Comparison of ENCODE assay signal across 1 cellular context in the genomic region with DNA sequence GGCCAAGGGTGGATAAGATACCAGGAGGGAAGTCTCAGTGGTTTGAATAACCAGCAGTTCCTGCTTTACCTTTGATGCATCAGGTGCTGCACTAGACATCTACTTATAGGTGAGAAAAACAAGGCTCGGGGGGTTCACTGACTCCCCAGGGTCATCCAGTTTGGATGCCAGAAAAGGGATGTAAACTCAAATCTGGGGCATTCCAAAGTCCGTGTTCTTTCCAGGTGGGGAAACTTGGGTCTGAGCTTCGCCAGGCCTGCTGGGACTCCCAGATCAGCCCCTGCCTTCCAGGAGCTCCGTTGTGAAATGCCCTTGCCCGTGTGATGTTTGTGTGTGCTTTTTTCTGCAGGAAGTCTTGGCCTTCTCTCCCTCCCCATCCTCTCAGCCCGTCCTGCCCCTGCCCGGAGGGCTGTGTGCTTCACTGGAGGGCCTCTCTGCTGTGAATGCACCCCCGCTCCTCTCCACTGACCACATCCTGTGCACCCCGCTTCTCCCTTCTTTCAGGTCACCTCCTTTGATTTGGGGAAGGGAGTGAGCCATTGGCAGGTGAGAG.
TF ChIP-seq lines count a peak whose summit lies in the region.

No MANE protein-coding gene starts in this region.

TF ChIP-seq in WTC11, 78 proteins besides CTCF, POLR2A, EP300 and RAD21 (continued from another document):
- TF ChIP-seq USF2 (CRISPR knock-in tag; IDR thresholded peaks at IDR 0.05): no peak
- TF ChIP-seq, protein P1, sequence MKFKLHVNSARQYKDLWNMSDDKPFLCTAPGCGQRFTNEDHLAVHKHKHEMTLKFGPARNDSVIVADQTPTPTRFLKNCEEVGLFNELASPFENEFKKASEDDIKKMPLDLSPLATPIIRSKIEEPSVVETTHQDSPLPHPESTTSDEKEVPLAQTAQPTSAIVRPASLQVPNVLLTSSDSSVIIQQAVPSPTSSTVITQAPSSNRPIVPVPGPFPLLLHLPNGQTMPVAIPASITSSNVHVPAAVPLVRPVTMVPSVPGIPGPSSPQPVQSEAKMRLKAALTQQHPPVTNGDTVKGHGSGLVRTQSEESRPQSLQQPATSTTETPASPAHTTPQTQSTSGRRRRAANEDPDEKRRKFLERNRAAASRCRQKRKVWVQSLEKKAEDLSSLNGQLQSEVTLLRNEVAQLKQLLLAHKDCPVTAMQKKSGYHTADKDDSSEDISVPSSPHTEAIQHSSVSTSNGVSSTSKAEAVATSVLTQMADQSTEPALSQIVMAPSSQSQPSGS (CRISPR knock-in tag; IDR thresholded peaks at IDR 0.05; ENCODE audit: borderline replicate concordance, low read depth): no peak
